ENCODE assay signal across 8 cellular contexts in the genomic region with DNA sequence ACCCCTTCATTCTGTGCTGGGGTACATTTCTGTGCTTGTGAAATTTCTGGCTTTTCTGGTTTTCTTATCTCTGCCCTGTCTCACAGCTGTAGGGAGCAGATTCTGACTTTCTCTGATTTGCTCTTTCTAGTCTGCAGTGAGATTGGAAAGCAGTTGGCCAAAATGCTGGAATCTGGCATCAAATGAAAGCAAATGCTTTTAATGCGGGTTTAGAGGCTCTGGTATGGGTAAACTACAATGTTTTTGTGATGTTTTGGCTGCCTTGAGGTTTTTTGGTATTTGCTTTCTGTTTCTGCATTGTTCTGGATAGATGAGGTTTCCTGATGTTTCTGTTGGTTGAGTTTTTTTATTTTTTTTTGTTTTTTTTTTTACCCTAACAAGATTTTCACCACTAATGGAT. TPM values are rescaled to one million over a fixed set of nuclear protein-coding genes. Genes with fewer than 3 reads are reported as not detected.
DNase-seq lines count a peak whose midpoint lies in the region; ATAC-seq, FAIRE-seq and TF ChIP-seq lines count a peak whose summit lies in the region.
"Had no signal": no experiment of that assay in that cellular context is flagged by ENCODE, and none has a peak within 500 bp of the region (broad histone marks: within the 10 kb centered on the region; RNA-seq: fewer than 3 reads in every experiment).

No MANE protein-coding gene starts in this region.

- no peak overlapping the region for H2BK15ac ChIP-seq in neuronal stem cell (ENCODE audit: low read length)

- H2AFZ ChIP-seq in GM12878 (ENCODE audit: control insufficient read depth, low read depth, low read length) (no peak overlapping the region), neuronal stem cell (ENCODE audit: low read length) (peak overlapping the region; percentile 29)

- no peak overlapping the region for H2BK120ac ChIP-seq in neuronal stem cell (ENCODE audit: low read depth, low read length)

- no peaks in the 10 kb centered on the region for H3K36me3 ChIP-seq in GM12878 (ENCODE audit: control insufficient read depth in 2 of 2, insufficient read depth in 2 of 2, low read length in 1 of 2)
- no peaks in the 10 kb centered on the region for H3K36me3 ChIP-seq in neuronal stem cell (replicated peaks in 1 of 2; ENCODE audit: control insufficient read depth in 2 of 2, insufficient read depth in 2 of 2, low read length in 2 of 2)
- H3K36me3 ChIP-seq in Peyer's patch: no peaks in the 10 kb centered on the region
- no peaks in the 10 kb centered on the region for H3K36me3 ChIP-seq in A673 (ENCODE audit: insufficient read depth, low read length, poor library complexity, severe bottlenecking)
- H3K36me3 ChIP-seq: vagina had no signal

- H3K4me2 ChIP-seq in GM12878 (ENCODE audit: control insufficient read depth, insufficient read depth): peak overlapping the region; percentile 46
- H3K4me2 ChIP-seq in neuronal stem cell (ENCODE audit: insufficient read depth, low read length, poor library complexity, severe bottlenecking): no peak overlapping the region

- H3K27me3 ChIP-seq in GM12878 (replicated peaks in 1 of 2; ENCODE audit: control insufficient read depth in 2 of 2, insufficient read depth in 2 of 2, low read length in 1 of 2) (no peaks in the 10 kb centered on the region), neuronal stem cell (ENCODE audit: control insufficient read depth in 3 of 3, insufficient read depth in 3 of 3, low read depth in 1 of 3, low read length in 3 of 3) (peaks cover 0 to 5% (median 0%) of the 10 kb centered on the region in 3 experiments), Peyer's patch (no peaks in the 10 kb centered on the region), A673 (replicated peaks; ENCODE audit: insufficient read depth, low read depth, low read length, poor library complexity) (no peaks in the 10 kb centered on the region)
- H3K27me3 ChIP-seq: vagina had no signal

- H3K27ac ChIP-seq in GM12878 (ENCODE audit: control insufficient read depth, insufficient read depth) (no peak overlapping the region), neuronal stem cell (replicated peaks; ENCODE audit: low read length) (no peak overlapping the region), Peyer's patch (no peak overlapping the region), A673 (ENCODE audit: low read depth, low read length, poor library complexity, severe bottlenecking) (no peak overlapping the region)
- H3K27ac ChIP-seq: vagina had no signal

- H2BK12ac ChIP-seq in neuronal stem cell (ENCODE audit: low read length): no peak overlapping the region

- H3K9ac ChIP-seq in GM12878 (ENCODE audit: control insufficient read depth, insufficient read depth, low read length): no peak overlapping the region
- no peak overlapping the region for H3K9ac ChIP-seq in neuronal stem cell (ENCODE audit: low read depth, low read length, poor library complexity)

- H3K14ac ChIP-seq in neuronal stem cell (ENCODE audit: low read length): no peak overlapping the region

- no peak overlapping the region for H4K8ac ChIP-seq in neuronal stem cell (ENCODE audit: low read depth, low read length)

- no peak for TF ChIP-seq RAD21 in GM12878 (IDR thresholded peaks at IDR 0.05; ENCODE audit: insufficient read depth, low read depth, low read length)

- no peak overlapping the region for H3K23ac ChIP-seq in neuronal stem cell (ENCODE audit: low read depth, low read length, poor library complexity)

- POLR2A ChIA-PET in GM12878 (lab: Charles Lee) (interaction anchor here (1.8 kb wide), 1 partner anchor 10 kb away, joined by 6 read pairs; no protein-coding TSS in a partner anchor), A673 (lab: Charles Lee; ENCODE audit: low non-redundant PET) (no interaction called here)

- no peak for FAIRE-seq in GM12878 (lab: Jason Lieb, UNC)

- ATAC-seq in GM12878 (peak; percentile 20; the same call in 2 of the 3 replicates), HG03442 (IDR thresholded peaks at IDR 0.05; ENCODE audit: unreplicated experiment) (no peak)

- no peak overlapping the region for H3K18ac ChIP-seq in neuronal stem cell (ENCODE audit: low read length)

- TF ChIP-seq POLR2A in GM12878 (IDR thresholded peaks at IDR 0.05; ENCODE audit: low read depth, low read length) (no peak), Peyer's patch (IDR thresholded peaks at IDR 0.05) (no peak)

- no peak for TF ChIP-seq EP300 in GM12878 (IDR thresholded peaks at IDR 0.05; ENCODE audit: borderline replicate concordance in 1 of 2, control insufficient read depth in 1 of 2, low read depth in 2 of 2, low read length in 2 of 2)

- H3K9me3 ChIP-seq in GM12878 (replicated peaks; ENCODE audit: control insufficient read depth, insufficient read depth, low read length) (no peaks in the 10 kb centered on the region), neuronal stem cell (replicated peaks in 1 of 2; ENCODE audit: control insufficient read depth in 2 of 2, insufficient read depth in 1 of 2, low read depth in 1 of 2, low read length in 2 of 2) (no peaks in the 10 kb centered on the region), Peyer's patch (no peaks in the 10 kb centered on the region), A673 (ENCODE audit: low read depth, low read length, poor library complexity, severe bottlenecking) (no peaks in the 10 kb centered on the region)
- H3K9me3 ChIP-seq: vagina had no signal

- H3K4me1 ChIP-seq in GM12878 (ENCODE audit: control insufficient read depth, insufficient read depth, low read length): peaks cover 11% of the 10 kb centered on the region; the same call in 1 of the 2 replicates
- H3K4me1 ChIP-seq in neuronal stem cell (ENCODE audit: control insufficient read depth in 2 of 2, insufficient read depth in 1 of 2, low read depth in 1 of 2, low read length in 2 of 2): no peaks in the 10 kb centered on the region
- no peaks in the 10 kb centered on the region for H3K4me1 ChIP-seq in Peyer's patch
- no peaks in the 10 kb centered on the region for H3K4me1 ChIP-seq in A673 (ENCODE audit: insufficient read depth, low read length, poor library complexity, severe bottlenecking)
- H3K4me1 ChIP-seq: vagina had no signal

- H4K20me1 ChIP-seq in GM12878 (ENCODE audit: control insufficient read depth, insufficient read depth): no peaks in the 10 kb centered on the region

- CTCF ChIA-PET in GM12878 (lab: Yijun Ruan, JAX) (interaction anchor here (2.4 kb wide), 1 partner anchor 51 kb away, joined by 7 read pairs; no protein-coding TSS in a partner anchor), A673 (lab: Charles Lee) (no interaction called here)

- RAD21 ChIA-PET in GM12878 (lab: Charles Lee; ENCODE audit: unreplicated experiment): interaction anchor here (0.6 to 1.6 kb wide), 3 partner anchors 22 to 137 kb away, joined by 3 to 5 read pairs (median 3); no protein-coding TSS in a partner anchor

- TF ChIP-seq CTCF in GM12865 (IDR thresholded peaks at IDR 0.05; ENCODE audit: insufficient read depth, low read depth, low read length, missing control alignments) (no peak), GM12878 (IDR thresholded peaks at IDR 0.05 in 2 of 3, conservative IDR thresholded peaks at IDR 0.05 in 1 of 3; ENCODE audit: control insufficient read depth in 2 of 3, extremely low read depth in 1 of 3, insufficient read depth in 1 of 3, low read depth in 3 of 3, low read length in 3 of 3) (no peak), Peyer's patch (IDR thresholded peaks at IDR 0.05) (no peak), A673 (conservative IDR thresholded peaks at IDR 0.05; ENCODE audit: low read depth, low read length) (no peak)

- 95% methylated on average over 1 of the region's 1 CpG for WGBS in GM12878 (ENCODE audit: insufficient coverage, insufficient replicate concordance, low lambda C conversion rate, missing lambda C conversion rate)
- no CpG with 5 or more reads among the region's 1 CpG for WGBS in neuronal stem cell (ENCODE audit: extremely low coverage in 2 of 2, insufficient read length in 2 of 2, insufficient replicate concordance in 1 of 2), 2 donors

- H3K4ac ChIP-seq in neuronal stem cell (ENCODE audit: low read length): no peak overlapping the region

- no peaks in the 10 kb centered on the region for H3K79me2 ChIP-seq in GM12878 (ENCODE audit: control insufficient read depth, insufficient read depth, low read length)

- DNase-seq in GM12865 (ENCODE audit: low read depth) (peak; percentile 15), GM12878 (ENCODE audit: low read depth, low spot score) (no peak), neuronal stem cell (ENCODE audit: low spot score) (no peak), Peyer's patch (no peak), A673 (ENCODE audit: low spot score) (no peak)
- DNase-seq in Jurkat, Clone E6-1 (ENCODE audit: low read depth, low spot score): peak; percentile 80

- in situ Hi-C loops in GM12878 (cut with MboI): no loop called here

- no peak overlapping the region for H3K4me3 ChIP-seq in GM12865 (ENCODE audit: low read depth, low read length)
- H3K4me3 ChIP-seq in Jurkat, Clone E6-1 (ENCODE audit: low read length): no peak overlapping the region
- H3K4me3 ChIP-seq in GM12878: 0 out of 2 replicates have a peak overlapping the region, but pooled peaks have one; percentile 37
- H3K4me3 ChIP-seq in neuronal stem cell (ENCODE audit: low read length in 2 of 2): no peak overlapping the region
- H3K4me3 ChIP-seq in Peyer's patch: no peak overlapping the region
- H3K4me3 ChIP-seq in A673 (ENCODE audit: low read depth, low read length, poor library complexity, severe bottlenecking): no peak overlapping the region
- H3K4me3 ChIP-seq: vagina had no signal

- no peaks in the 10 kb centered on the region for H3K79me1 ChIP-seq in neuronal stem cell (ENCODE audit: low read depth, low read length)

- no peak overlapping the region for H4K91ac ChIP-seq in neuronal stem cell (ENCODE audit: low read depth, low read length, poor library complexity)

- SMC1A ChIA-PET in GM12878 (lab: Charles Lee; ENCODE audit: uncharacterized antibody, unreplicated experiment): interaction anchor here (1.4 to 2.4 kb wide), 4 partner anchors 13 to 78 kb away, joined by 4 to 8 read pairs (median 4); no protein-coding TSS in a partner anchor

- intact Hi-C loops in GM12878 (cut with micrococcal nuclease; ENCODE audit: unreplicated experiment) (loop anchor here (1.0 kb wide), 1 partner anchor 24 kb away; the partner anchor contains the start of gene SMIM20), A673 (cut with micrococcal nuclease; ENCODE audit: unreplicated experiment) (no loop called here)

- H2AK5ac ChIP-seq in neuronal stem cell (ENCODE audit: low read depth, low read length): no peak overlapping the region

- BruUV-seq in GM12878 (replicated peaks; lab: Mats Ljungman, UMichigan) (no TSS peak), A673 (replicated peaks; lab: Mats Ljungman, UMichigan) (no TSS peak)

- no peak overlapping the region for H2BK5ac ChIP-seq in neuronal stem cell (ENCODE audit: low read length)

RNA-seq across cellular contexts. Expression of gene SMIM20, which starts 23.8 kb away (rescaled TPM):
- 42.3 TPM for polyA plus RNA-seq in Jurkat, Clone E6-1 (2012; ENCODE audit: insufficient read depth, insufficient read length)
- 3.4 and 6.1 TPM in 2 replicates for total RNA-seq in GM12878 (2013; cell fraction: nucleolus; rRNA removed)
- total RNA-seq in GM12878 (2014; rRNA removed) (19.8 and 26.9 TPM in 2 replicates), GM12878 (2014; rRNA removed; fragmentation: Illumina TruSeq; extraction: Trizol) (21.8 and 22.3 TPM in 2 replicates), GM12878 (2021) (17.3 and 18.3 TPM in 2 replicates), Peyer's patch (10 to 100 TPM; 11.6 to 55.7 (median 31.3) TPM), A673 (2021) (25.2 and 30.2 TPM in 2 replicates)
- polyA plus RNA-seq in GM12878 (2011; ENCODE audit: low read depth): 25.9 TPM
- polyA plus RNA-seq in GM12878 (2011; rRNA removed) (33.7 and 52.5 TPM in 2 replicates), GM12878 (2014; fragmentation: Illumina TruSeq; extraction: Trizol) (19.8 and 24.0 TPM in 2 replicates), GM12878 (2014; fragmentation: Nextera tagmentation; extraction: Ambion mirVana) (10 to 100 TPM; 32.5 to 32.6 TPM), GM12878 (2014; rRNA removed) (22.5 and 25.0 TPM in 2 replicates), GM12878 (2016; fragmentation: Nextera tagmentation; extraction: Ambion mirVana) (10 to 100 TPM; 35.2 to 38.0 TPM)
- 15.9 and 17.9 TPM in 2 replicates for polyA plus RNA-seq in GM12878 (2011; cell fraction: cytosol; rRNA removed)
- 7.0 and 7.9 TPM in 2 replicates for polyA plus RNA-seq in GM12878 (2011; cell fraction: nucleus; rRNA removed)
- 31.8 and 32.8 TPM in 2 replicates for polyA plus RNA-seq in GM12878 (2012)
- 3.4 and 4.9 TPM in 2 replicates for polyA minus RNA-seq in GM12878 (2011; rRNA and poly(A)+ RNA removed)
- polyA minus RNA-seq in GM12878 (2011; cell fraction: cytosol; rRNA and poly(A)+ RNA removed): 3.2 and 6.7 TPM in 2 replicates
- polyA minus RNA-seq in GM12878 (2011; cell fraction: nucleus; rRNA and poly(A)+ RNA removed): 1.1 and 1.5 TPM in 2 replicates
- 56.0 TPM for polyA plus RNA-seq in neuronal stem cell (2013, experiment 1 of 2)
- polyA plus RNA-seq in neuronal stem cell (2013, experiment 2 of 2): 57.7 TPM

Comparison
In these comparisons a context has a peak if more than half of its experiments do, and no peak if none do; other contexts are left out.
1. DNase-seq: peak in GM12865 (single experiment) and Jurkat, Clone E6-1 (single experiment); none in GM12878 (single experiment), neuronal stem cell (single experiment), Peyer's patch (0 of 3) and A673 (single experiment).